In genomic region chr7:51665045-51665785, GRCh38 we compare ENCODE assay signal across 17 cellular contexts.
DNase-seq lines count a peak whose midpoint lies in the region; ATAC-seq and TF ChIP-seq lines count a peak whose summit lies in the region.
"Had no signal": no experiment of that assay in that cellular context is flagged by ENCODE, and none has a peak within 500 bp of the region (broad histone marks: within the 10 kb centered on the region; RNA-seq: fewer than 3 reads in every experiment).

No MANE protein-coding gene starts in this region.

- no peaks in the 10 kb centered on the region for H3K36me3 ChIP-seq in sigmoid colon
- H3K36me3 ChIP-seq: SJCRH30 had no signal

- no peak overlapping the region for H3K27ac ChIP-seq in sigmoid colon
- H3K27ac ChIP-seq: 22Rv1, SJCRH30 had no signal

- H3K9me3 ChIP-seq in sigmoid colon: no peaks in the 10 kb centered on the region
- H3K9me3 ChIP-seq: SJCRH30 had no signal

- WGBS in sigmoid colon, 2 donors: 81 to 87% methylated on average over 7 of the region's 7 CpGs

- peak overlapping the region; percentile 21 to 93 (median 56) for H3K27ac Mint-ChIP-seq in brain

- no peaks in the 10 kb centered on the region for H3K27me3 Mint-ChIP-seq in brain

- no peak for ATAC-seq in HG03439 (IDR thresholded peaks at IDR 0.05; ENCODE audit: unreplicated experiment)
- ATAC-seq: HepG2 had no signal

- peaks cover 0 to 7% (median 0%) of the 10 kb centered on the region in 4 donors for H3K4me1 ChIP-seq in sigmoid colon
- H3K4me1 ChIP-seq: SJCRH30 had no signal

- intact Hi-C loops in sigmoid colon (cut with DNase I): no loop called here

- DNase-seq in NK-92 treated with Interleukin-12 subunit alpha and Interleukin-12 subunit beta, amount 100 ng/mL, for 24 hours (lab: John Stamatoyannopoulos, UW): peak; percentile 3
- DNase-seq in NK-92 (lab: John Stamatoyannopoulos, UW; ENCODE audit: unreplicated experiment) (no peak), midbrain (lab: John Stamatoyannopoulos, UW) (peak; percentile 19), NCI-H510A treated with DMSO at 0.1 percent for 48 hours (lab: John Stamatoyannopoulos, UW) (no peak), sigmoid colon (no peak), NCI-H146 treated with DMSO at 0.1 percent for 48 hours (lab: John Stamatoyannopoulos, UW; ENCODE audit: unreplicated experiment) (no peak)
- DNase-seq: AML-193, DMS79 treated with DMSO at 0.1 percent for 48 hours, KBM-7, NCI-H1092, NCI-H146, NCI-H510A, SJCRH30 had no signal

- no peak for TF ChIP-seq CTCF in brain (conservative IDR thresholded peaks at IDR 0.05)
- TF ChIP-seq CTCF in sigmoid colon (IDR thresholded peaks at IDR 0.05): no peak

- peak overlapping the region in 2 of 5 experiments; percentile 23 to 34 for H3K4me3 Mint-ChIP-seq in brain

- H3K36me3 Mint-ChIP-seq in brain: no peaks in the 10 kb centered on the region

- H3K4me3 ChIP-seq in sigmoid colon: no peak overlapping the region
- H3K4me3 ChIP-seq: SJCRH30 had no signal

- H3K9me3 Mint-ChIP-seq in brain: peaks cover 0 to 7% (median 4%) of the 10 kb centered on the region in 5 experiments

- TF ChIP-seq EP300 in sigmoid colon (IDR thresholded peaks at IDR 0.05): no peak

- TF ChIP-seq POLR2A in sigmoid colon (IDR thresholded peaks at IDR 0.05): no peak

- no peaks in the 10 kb centered on the region for H3K27me3 ChIP-seq in sigmoid colon

- peaks cover 38% of the 10 kb centered on the region for H3K4me1 Mint-ChIP-seq in brain

Comparison
In these comparisons a context has a peak if more than half of its experiments do, and no peak if none do; other contexts are left out.
1. DNase-seq: peak in NK-92 treated with Interleukin-12 subunit alpha and Interleukin-12 subunit beta, amount 100 ng/mL, for 24 hours (single experiment) and midbrain (single experiment); none in NK-92 (single experiment), NCI-H510A treated with DMSO at 0.1 percent for 48 hours (single experiment), sigmoid colon (single experiment) and NCI-H146 treated with DMSO at 0.1 percent for 48 hours (single experiment).